20 cellular contexts compared by ENCODE assay signal in genomic region chr16:10332775-10333174, GRCh38. TPM values are rescaled to one million over a fixed set of nuclear protein-coding genes. Genes with fewer than 3 reads are reported as not detected.
DNase-seq lines count a peak whose midpoint lies in the region; TF ChIP-seq lines count a peak whose summit lies in the region.
"Had no signal": no experiment of that assay in that cellular context is flagged by ENCODE, and none has a peak within 500 bp of the region (broad histone marks: within the 10 kb centered on the region; RNA-seq: fewer than 3 reads in every experiment).

No MANE protein-coding gene starts in this region.

- H3K27ac Mint-ChIP-seq in activated CD4-positive, alpha-beta memory T cell treated with anti-CD3 and anti-CD28 coated beads, Interleukin-2, amount 10 ng/mL, durations not matched to agents 7 days and 5 days, result peak overlapping the region; percentile 62
- no peak overlapping the region for H3K27ac Mint-ChIP-seq in activated CD4-positive, alpha-beta memory T cell treated with anti-CD3 and anti-CD28 coated beads for 36 hours
- H3K27ac Mint-ChIP-seq in CD8-positive, alpha-beta memory T cell, result peak overlapping the region; percentile 3 to 96 (median 90)
- H3K27ac Mint-ChIP-seq in endodermal cell, result peak overlapping the region; percentile 10
- H3K27ac Mint-ChIP-seq: neural progenitor cell had no signal

- peak overlapping the region; percentile 82 for H2BK12ac ChIP-seq in trophoblast cell (ENCODE audit: low read length)

- peaks cover 3% of the 10 kb centered on the region for H3K79me1 ChIP-seq in trophoblast cell (ENCODE audit: low read length)

- H2BK5ac ChIP-seq in trophoblast cell (ENCODE audit: low read depth, low read length, poor library complexity), result peak overlapping the region; percentile 15

- POLR2A ChIA-PET in activated CD4-positive, alpha-beta memory T cell treated with anti-CD3 and anti-CD28 coated beads, Interleukin-2, amount 10 ng/mL, durations not matched to agents 7 days and 5 days (lab: Charles Lee), result interaction anchor here (1.2 kb wide), 1 partner anchor 54 kb away, joined by 6 read pairs; the partner anchor contains the start of gene ATF7IP2
- POLR2A ChIA-PET in activated CD4-positive, alpha-beta memory T cell treated with anti-CD3 and anti-CD28 coated beads for 36 hours (lab: Charles Lee), result no interaction called here
- POLR2A ChIA-PET in CD8-positive, alpha-beta memory T cell (lab: Charles Lee), result interaction anchor here (0.7 kb wide), 1 partner anchor 81 kb away, joined by 3 read pairs; no protein-coding TSS in a partner anchor
- POLR2A ChIA-PET in HEK293T (lab: Yijun Ruan, JAX), result no interaction called here

- CTCF ChIA-PET in activated CD4-positive, alpha-beta memory T cell treated with anti-CD3 and anti-CD28 coated beads, Interleukin-2, amount 10 ng/mL, durations not matched to agents 7 days and 5 days (lab: Charles Lee), result no interaction called here
- CTCF ChIA-PET in activated CD4-positive, alpha-beta memory T cell treated with anti-CD3 and anti-CD28 coated beads for 36 hours (lab: Charles Lee), result no interaction called here
- CTCF ChIA-PET in CD8-positive, alpha-beta memory T cell (lab: Charles Lee), result no interaction called here
- CTCF ChIA-PET in HEK293T (lab: Yijun Ruan, JAX), result no interaction called here

- peaks cover under 1% of the 10 kb centered on the region for H3K9me3 Mint-ChIP-seq in activated CD4-positive, alpha-beta memory T cell treated with anti-CD3 and anti-CD28 coated beads, Interleukin-2, amount 10 ng/mL, durations not matched to agents 7 days and 5 days
- H3K9me3 Mint-ChIP-seq in activated CD4-positive, alpha-beta memory T cell treated with anti-CD3 and anti-CD28 coated beads for 36 hours, result peaks cover 6% of the 10 kb centered on the region
- H3K9me3 Mint-ChIP-seq in CD8-positive, alpha-beta memory T cell, result peaks cover 0 to 35% (median 14%) of the 10 kb centered on the region in 5 donors
- H3K9me3 Mint-ChIP-seq in endodermal cell, result peaks cover 3% of the 10 kb centered on the region
- H3K9me3 Mint-ChIP-seq: neural progenitor cell had no signal

- peak overlapping the region; percentile 18 for H2AK5ac ChIP-seq in trophoblast cell (ENCODE audit: low read length)

- peak overlapping the region; percentile 45 for H4K91ac ChIP-seq in trophoblast cell (ENCODE audit: low read depth, low read length)

- H3K4me3 ChIP-seq in CD8-positive, alpha-beta memory T cell (ENCODE audit: low read length), result no peak overlapping the region
- H3K4me3 ChIP-seq in endodermal cell (ENCODE audit: low read length) (no peak overlapping the region), trophoblast cell (ENCODE audit: low read depth, low read length) (no peak overlapping the region)
- H3K4me3 ChIP-seq: A549, BLaER1, HAP-1, neural progenitor cell, vagina had no signal

- intact Hi-C loops in activated CD4-positive, alpha-beta memory T cell treated with anti-CD3 and anti-CD28 coated beads for 36 hours (cut with micrococcal nuclease), result no loop called here

- H3K9ac ChIP-seq in endodermal cell (ENCODE audit: extremely low read depth, low read length, poor library complexity, severe bottlenecking), result no peak overlapping the region
- no peak overlapping the region for H3K9ac ChIP-seq in trophoblast cell (ENCODE audit: low read length)
- H3K9ac ChIP-seq: BLaER1, neural progenitor cell had no signal

- no peaks in the 10 kb centered on the region for H3K27me3 Mint-ChIP-seq in activated CD4-positive, alpha-beta memory T cell treated with anti-CD3 and anti-CD28 coated beads, Interleukin-2, amount 10 ng/mL, durations not matched to agents 7 days and 5 days
- H3K27me3 Mint-ChIP-seq in activated CD4-positive, alpha-beta memory T cell treated with anti-CD3 and anti-CD28 coated beads for 36 hours, result no peaks in the 10 kb centered on the region
- H3K27me3 Mint-ChIP-seq in CD8-positive, alpha-beta memory T cell, result no peaks in the 10 kb centered on the region
- H3K27me3 Mint-ChIP-seq in endodermal cell (ENCODE audit: insufficient read depth), result no peaks in the 10 kb centered on the region

- no peak overlapping the region for H3K27ac ChIP-seq in CD8-positive, alpha-beta memory T cell (ENCODE audit: low read depth, low read length)
- no peak overlapping the region for H3K27ac ChIP-seq in endodermal cell (ENCODE audit: low read depth, low read length)
- peak overlapping the region; percentile 57 for H3K27ac ChIP-seq in trophoblast cell (ENCODE audit: low read depth, low read length)
- H3K27ac ChIP-seq: A549, BLaER1, foreskin keratinocyte, neural progenitor cell, vagina had no signal

- peak overlapping the region; percentile 22 for H4K8ac ChIP-seq in trophoblast cell (ENCODE audit: low read depth, low read length)

- peak overlapping the region; percentile 40 for H3K18ac ChIP-seq in trophoblast cell (ENCODE audit: low read length)

- H2AFZ ChIP-seq in trophoblast cell (ENCODE audit: insufficient read depth, low read length, poor library complexity), result no peak overlapping the region
- H2AFZ ChIP-seq: neural progenitor cell had no signal

- no peaks in the 10 kb centered on the region for H3K36me3 ChIP-seq in CD8-positive, alpha-beta memory T cell (ENCODE audit: insufficient read depth, low read length)
- no peaks in the 10 kb centered on the region for H3K36me3 ChIP-seq in endodermal cell (ENCODE audit: control insufficient read depth, insufficient read depth, low read length)
- no peaks in the 10 kb centered on the region for H3K36me3 ChIP-seq in trophoblast cell (ENCODE audit: control insufficient read depth in 1 of 2, insufficient read depth in 2 of 2, low read length in 2 of 2)
- H3K36me3 ChIP-seq: BLaER1, HAP-1, neural progenitor cell, vagina had no signal

- H3K4me2 ChIP-seq in trophoblast cell (ENCODE audit: low read length), result no peak overlapping the region
- H3K4me2 ChIP-seq: A549, BLaER1, neural progenitor cell had no signal

- no peak for TF ChIP-seq CTCF in endodermal cell (conservative IDR thresholded peaks at IDR 0.05)

- WGBS in endodermal cell (ENCODE audit: insufficient coverage in 1 of 2, insufficient read length in 1 of 2), 2 experiments, result 89 to 95% methylated on average over 7 of the region's 7 CpGs
- no CpG with 5 or more reads among the region's 7 CpGs for WGBS in trophoblast cell (ENCODE audit: extremely low coverage, insufficient coverage, insufficient read length)

- no peaks in the 10 kb centered on the region for H3K9me3 ChIP-seq in CD8-positive, alpha-beta memory T cell (ENCODE audit: low read length)
- H3K9me3 ChIP-seq in endodermal cell (ENCODE audit: control insufficient read depth, low read length) (no peaks in the 10 kb centered on the region), trophoblast cell (ENCODE audit: insufficient read depth, low read depth, low read length) (no peaks in the 10 kb centered on the region)
- H3K9me3 ChIP-seq: A549, BLaER1, HAP-1, vagina had no signal

- H3K14ac ChIP-seq in trophoblast cell (ENCODE audit: low read length), result no peak overlapping the region

- peaks cover 51% of the 10 kb centered on the region for H3K4me1 Mint-ChIP-seq in activated CD4-positive, alpha-beta memory T cell treated with anti-CD3 and anti-CD28 coated beads, Interleukin-2, amount 10 ng/mL, durations not matched to agents 7 days and 5 days
- H3K4me1 Mint-ChIP-seq in activated CD4-positive, alpha-beta memory T cell treated with anti-CD3 and anti-CD28 coated beads for 36 hours (ENCODE audit: low read depth), result peaks cover 37% of the 10 kb centered on the region
- peaks cover 46 to 57% (median 56%) of the 10 kb centered on the region in 3 donors for H3K4me1 Mint-ChIP-seq in CD8-positive, alpha-beta memory T cell
- peaks cover 5% of the 10 kb centered on the region for H3K4me1 Mint-ChIP-seq in endodermal cell

- no peaks in the 10 kb centered on the region for H3K79me2 ChIP-seq in trophoblast cell (ENCODE audit: control insufficient read depth, insufficient read depth, low read length, poor library complexity)

- no peaks in the 10 kb centered on the region for H3K27me3 ChIP-seq in CD8-positive, alpha-beta memory T cell (ENCODE audit: insufficient read depth, low read length, poor library complexity, severe bottlenecking)
- H3K27me3 ChIP-seq in endodermal cell (ENCODE audit: control insufficient read depth, insufficient read depth, low read length, poor library complexity, severe bottlenecking) (no peaks in the 10 kb centered on the region), trophoblast cell (ENCODE audit: insufficient read depth, low read length) (no peaks in the 10 kb centered on the region)
- H3K27me3 ChIP-seq: BLaER1, foreskin keratinocyte, neural progenitor cell, vagina had no signal

- H3K36me3 Mint-ChIP-seq in activated CD4-positive, alpha-beta memory T cell treated with anti-CD3 and anti-CD28 coated beads, Interleukin-2, amount 10 ng/mL, durations not matched to agents 7 days and 5 days (ENCODE audit: low read depth), result peaks cover 5% of the 10 kb centered on the region
- peaks cover 3% of the 10 kb centered on the region for H3K36me3 Mint-ChIP-seq in activated CD4-positive, alpha-beta memory T cell treated with anti-CD3 and anti-CD28 coated beads for 36 hours
- peaks cover under 1 to 34% (median 6%) of the 10 kb centered on the region in 3 donors for H3K36me3 Mint-ChIP-seq in CD8-positive, alpha-beta memory T cell
- H3K36me3 Mint-ChIP-seq in endodermal cell (ENCODE audit: low read depth), result no peaks in the 10 kb centered on the region
- H3K36me3 Mint-ChIP-seq: neural progenitor cell had no signal

- no peak for DNase-seq in activated CD4-positive, alpha-beta memory T cell treated with anti-CD3 and anti-CD28 coated beads, Interleukin-2, amount 10 ng/mL, durations not matched to agents 7 days and 5 days
- DNase-seq in activated CD4-positive, alpha-beta memory T cell treated with anti-CD3 and anti-CD28 coated beads for 36 hours, result no peak
- DNase-seq in CD8-positive, alpha-beta memory T cell, result no peak
- DNase-seq in endodermal cell, result no peak
- no peak for DNase-seq in trophoblast cell
- no peak for DNase-seq in hippocampal formation (lab: John Stamatoyannopoulos, UW)
- DNase-seq in HEK293T (ENCODE audit: extremely low spot score), result no peak
- no peak for DNase-seq in NCI-H82 treated with DMSO at 0.1 percent for 48 hours (lab: John Stamatoyannopoulos, UW; ENCODE audit: unreplicated experiment)
- DNase-seq: dermis blood vessel endothelial cell; foreskin keratinocyte; kidney; NCI-H1092 treated with DMSO at 0.1 percent for 48 hours; NCI-H510A; NK-92 treated with Interleukin-12 subunit alpha and Interleukin-12 subunit beta, amount 100 ng/mL, for 24 hours; stimulated activated CD4-positive, alpha-beta T cell treated with anti-CD3 and anti-CD28 coated beads, Interleukin-4, amount 100 ng/mL, for 4 hours had no signal

- H4K12ac ChIP-seq in trophoblast cell (ENCODE audit: low read depth, low read length), result no peak overlapping the region

- H2BK120ac ChIP-seq in trophoblast cell (ENCODE audit: insufficient read depth, low read length, poor library complexity), result peak overlapping the region; percentile 29

- H3K4me3 Mint-ChIP-seq in activated CD4-positive, alpha-beta memory T cell treated with anti-CD3 and anti-CD28 coated beads, Interleukin-2, amount 10 ng/mL, durations not matched to agents 7 days and 5 days, result no peak overlapping the region
- H3K4me3 Mint-ChIP-seq in activated CD4-positive, alpha-beta memory T cell treated with anti-CD3 and anti-CD28 coated beads for 36 hours, result no peak overlapping the region
- peak overlapping the region; percentile 37 to 87 (median 56) for H3K4me3 Mint-ChIP-seq in CD8-positive, alpha-beta memory T cell
- no peak overlapping the region for H3K4me3 Mint-ChIP-seq in endodermal cell
- H3K4me3 Mint-ChIP-seq: neural progenitor cell had no signal

- H3K4ac ChIP-seq in trophoblast cell (ENCODE audit: low read depth, low read length), result peak overlapping the region; percentile 19

- no peak overlapping the region for H3K23ac ChIP-seq in trophoblast cell (ENCODE audit: low read length)

- peaks cover 41% of the 10 kb centered on the region for H3K4me1 ChIP-seq in CD8-positive, alpha-beta memory T cell (ENCODE audit: insufficient read depth, low read length)
- H3K4me1 ChIP-seq in endodermal cell (ENCODE audit: control insufficient read depth, insufficient read depth, low read length), result no peaks in the 10 kb centered on the region
- peaks cover 10 to 14% of the 10 kb centered on the region in 2 experiments for H3K4me1 ChIP-seq in trophoblast cell (ENCODE audit: control insufficient read depth in 1 of 2, insufficient read depth in 2 of 2, low read length in 2 of 2)
- H3K4me1 ChIP-seq: A549, foreskin keratinocyte, HAP-1, neural progenitor cell, vagina had no signal

RNA-seq across cellular contexts. Expression of gene ATF7IP2, which starts 53.1 kb away (rescaled TPM):
- total RNA-seq in activated CD4-positive, alpha-beta memory T cell treated with anti-CD3 and anti-CD28 coated beads, Interleukin-2, amount 10 ng/mL, durations not matched to agents 7 days and 5 days, result 10 to 100 TPM; 21.8 to 23.6 TPM
- total RNA-seq in activated CD4-positive, alpha-beta memory T cell treated with anti-CD3 and anti-CD28 coated beads for 36 hours, result 10 to 100 TPM; 14.7 to 15.1 TPM
- total RNA-seq in CD8-positive, alpha-beta memory T cell, result 10 to 100 TPM; 12.4 to 14.3 TPM
- polyA plus RNA-seq in CD8-positive, alpha-beta memory T cell, result 119 TPM
- total RNA-seq in endodermal cell, result 10 to 100 TPM; 20.5 to 22.8 TPM
- 12.0 TPM for polyA plus RNA-seq in endodermal cell (2013, experiment 1 of 2)
- 13.0 TPM for polyA plus RNA-seq in endodermal cell (2013, experiment 2 of 2)
- polyA plus RNA-seq in trophoblast cell (2013), result 18.2 and 18.7 TPM in 2 replicates

Comparison
In these comparisons a context has a peak if more than half of its experiments do, and no peak if none do; other contexts are left out.
1. POLR2A ChIA-PET loops: an anchor here in activated CD4-positive, alpha-beta memory T cell treated with anti-CD3 and anti-CD28 coated beads, Interleukin-2, amount 10 ng/mL, durations not matched to agents 7 days and 5 days (1.2 kb wide) and CD8-positive, alpha-beta memory T cell (0.7 kb wide); none called in activated CD4-positive, alpha-beta memory T cell treated with anti-CD3 and anti-CD28 coated beads for 36 hours and HEK293T.
2. H3K4me3 Mint-ChIP-seq: peak in CD8-positive, alpha-beta memory T cell (7 of 7); none in activated CD4-positive, alpha-beta memory T cell treated with anti-CD3 and anti-CD28 coated beads, Interleukin-2, amount 10 ng/mL, durations not matched to agents 7 days and 5 days (single experiment), activated CD4-positive, alpha-beta memory T cell treated with anti-CD3 and anti-CD28 coated beads for 36 hours (single experiment) and endodermal cell (single experiment).